7 cellular contexts compared by ENCODE assay signal in the genomic region with DNA sequence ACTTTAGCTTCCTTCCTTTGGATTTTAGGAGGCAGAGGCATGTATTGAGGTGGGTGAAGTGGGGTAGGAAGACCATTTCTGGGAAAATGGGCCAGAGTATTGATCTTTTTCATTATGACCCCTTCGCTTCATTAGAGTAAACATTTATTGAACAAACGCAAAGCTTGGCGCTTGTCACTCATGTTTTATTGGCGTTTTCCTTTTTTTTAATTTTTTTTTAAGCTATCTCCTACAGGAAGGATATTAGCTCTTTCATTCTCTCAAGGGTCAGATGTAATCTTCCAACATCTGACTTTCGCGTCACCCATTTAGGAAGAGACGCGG. TPM values are rescaled to one million over a fixed set of nuclear protein-coding genes. Genes with fewer than 3 reads are reported as not detected.
A peak's percentile ranks its signal among the peaks of the same experiment; 100 is the strongest.
DNase-seq lines count a peak whose midpoint lies in the region; ATAC-seq and TF ChIP-seq lines count a peak whose summit lies in the region.

No MANE protein-coding gene starts in this region.

- H3K27ac Mint-ChIP-seq in activated CD4-positive, alpha-beta memory T cell treated with anti-CD3 and anti-CD28 coated beads, Interleukin-2, amount 10 ng/mL, durations not matched to agents 7 days and 5 days = peak overlapping the region; percentile 98
- H3K27ac Mint-ChIP-seq in stimulated activated effector memory CD8-positive, alpha-beta T cell treated with anti-CD3 and anti-CD28 coated beads, Interleukin-12 subunit alpha, Interleukin-12 subunit beta, amount 100 ng/mL, for 72 hours = peak overlapping the region; percentile 94

- no peak overlapping the region for H3K9ac ChIP-seq in iPS-15b (ENCODE audit: low read depth, low read length)

- no peaks in the 10 kb centered on the region for H3K27me3 ChIP-seq in iPS-15b (ENCODE audit: control insufficient read depth, insufficient read depth, low read length)

- H3K4me1 Mint-ChIP-seq in activated CD4-positive, alpha-beta memory T cell treated with anti-CD3 and anti-CD28 coated beads, Interleukin-2, amount 10 ng/mL, durations not matched to agents 7 days and 5 days = peaks cover 74% of the 10 kb centered on the region
- H3K4me1 Mint-ChIP-seq in stimulated activated effector memory CD8-positive, alpha-beta T cell treated with anti-CD3 and anti-CD28 coated beads, Interleukin-12 subunit alpha, Interleukin-12 subunit beta, amount 100 ng/mL, for 72 hours = peaks cover 64% of the 10 kb centered on the region

- POLR2A ChIA-PET in HEK293T (lab: Yijun Ruan, JAX) = interaction anchor here (0.6 to 1.7 kb wide), 7 partner anchors 12 to 96 kb away, joined by 3 to 5 read pairs (median 4); no protein-coding TSS in a partner anchor
- POLR2A ChIA-PET in activated CD4-positive, alpha-beta memory T cell treated with anti-CD3 and anti-CD28 coated beads, Interleukin-2, amount 10 ng/mL, durations not matched to agents 7 days and 5 days (lab: Charles Lee) = interaction anchor here (0.5 to 7.3 kb wide), 31 partner anchors 8 to 1053 kb away, joined by 3 to 210 read pairs (median 4); a partner anchor contains a TSS

- H3K27me3 Mint-ChIP-seq in activated CD4-positive, alpha-beta memory T cell treated with anti-CD3 and anti-CD28 coated beads, Interleukin-2, amount 10 ng/mL, durations not matched to agents 7 days and 5 days = no peaks in the 10 kb centered on the region

- no peaks in the 10 kb centered on the region for H3K9me3 ChIP-seq in iPS-15b (ENCODE audit: control insufficient read depth, insufficient read depth, low read length)

- H3K36me3 Mint-ChIP-seq in activated CD4-positive, alpha-beta memory T cell treated with anti-CD3 and anti-CD28 coated beads, Interleukin-2, amount 10 ng/mL, durations not matched to agents 7 days and 5 days (ENCODE audit: low read depth) = peaks cover 52% of the 10 kb centered on the region
- peaks cover 56% of the 10 kb centered on the region for H3K36me3 Mint-ChIP-seq in stimulated activated effector memory CD8-positive, alpha-beta T cell treated with anti-CD3 and anti-CD28 coated beads, Interleukin-12 subunit alpha, Interleukin-12 subunit beta, amount 100 ng/mL, for 72 hours

- no peaks in the 10 kb centered on the region for H3K9me3 Mint-ChIP-seq in activated CD4-positive, alpha-beta memory T cell treated with anti-CD3 and anti-CD28 coated beads, Interleukin-2, amount 10 ng/mL, durations not matched to agents 7 days and 5 days
- no peaks in the 10 kb centered on the region for H3K9me3 Mint-ChIP-seq in stimulated activated effector memory CD8-positive, alpha-beta T cell treated with anti-CD3 and anti-CD28 coated beads, Interleukin-12 subunit alpha, Interleukin-12 subunit beta, amount 100 ng/mL, for 72 hours

- peak overlapping the region; percentile 24 for H3K4me3 ChIP-seq in iPS-15b (ENCODE audit: low read depth, low read length)

- CTCF ChIA-PET in HEK293T (lab: Yijun Ruan, JAX) = interaction anchor here (1.0 kb wide), 1 partner anchor 96 kb away, joined by 3 read pairs; no protein-coding TSS in a partner anchor
- CTCF ChIA-PET in activated CD4-positive, alpha-beta memory T cell treated with anti-CD3 and anti-CD28 coated beads, Interleukin-2, amount 10 ng/mL, durations not matched to agents 7 days and 5 days (lab: Charles Lee) = interaction anchor here (0.6 to 3.4 kb wide), 7 partner anchors 12 to 615 kb away, joined by 3 to 47 read pairs (median 4); no protein-coding TSS in a partner anchor

- no peak for ATAC-seq in stimulated activated effector memory CD8-positive, alpha-beta T cell treated with anti-CD3 and anti-CD28 coated beads, Interleukin-12 subunit alpha, Interleukin-12 subunit beta, amount 100 ng/mL, for 72 hours

- no peaks in the 10 kb centered on the region for H3K36me3 ChIP-seq in iPS-15b (ENCODE audit: control insufficient read depth, insufficient read depth, low read length)

- H3K4me1 ChIP-seq in iPS-15b (ENCODE audit: control insufficient read depth, insufficient read depth, low read length) = peaks cover 17% of the 10 kb centered on the region

- no peak for DNase-seq in HEK293T (ENCODE audit: extremely low spot score)
- no peak for DNase-seq in activated CD4-positive, alpha-beta memory T cell treated with anti-CD3 and anti-CD28 coated beads, Interleukin-2, amount 10 ng/mL, durations not matched to agents 7 days and 5 days
- DNase-seq in stimulated activated effector memory CD8-positive, alpha-beta T cell treated with anti-CD3 and anti-CD28 coated beads, Interleukin-12 subunit alpha, Interleukin-12 subunit beta, amount 100 ng/mL, for 72 hours (ENCODE audit: low spot score in 2 of 2) = no peak
- no peak for DNase-seq in NCI-H1694 (lab: John Stamatoyannopoulos, UW)
- no peak for DNase-seq in NCI-H82 (lab: John Stamatoyannopoulos, UW)
- DNase-seq in HuH-7 (ENCODE audit: low spot score) = no peak

- peak overlapping the region; percentile 93 for H3K4me3 Mint-ChIP-seq in activated CD4-positive, alpha-beta memory T cell treated with anti-CD3 and anti-CD28 coated beads, Interleukin-2, amount 10 ng/mL, durations not matched to agents 7 days and 5 days
- H3K4me3 Mint-ChIP-seq in stimulated activated effector memory CD8-positive, alpha-beta T cell treated with anti-CD3 and anti-CD28 coated beads, Interleukin-12 subunit alpha, Interleukin-12 subunit beta, amount 100 ng/mL, for 72 hours = peak overlapping the region; percentile 82

TF ChIP-seq in HEK293T, 16 proteins besides CTCF, POLR2A, EP300 and RAD21:
- TF ChIP-seq TARDBP (IDR thresholded peaks at IDR 0.05) (no peak), ZNF384 (IDR thresholded peaks at IDR 0.05) (no peak), SP1 (IDR thresholded peaks at IDR 0.05) (no peak), BHLHE40 (IDR thresholded peaks at IDR 0.05; ENCODE audit: borderline replicate concordance) (no peak), CTBP1 (IDR thresholded peaks at IDR 0.05; ENCODE audit: borderline replicate concordance) (no peak)
- TF ChIP-seq, protein P1, sequence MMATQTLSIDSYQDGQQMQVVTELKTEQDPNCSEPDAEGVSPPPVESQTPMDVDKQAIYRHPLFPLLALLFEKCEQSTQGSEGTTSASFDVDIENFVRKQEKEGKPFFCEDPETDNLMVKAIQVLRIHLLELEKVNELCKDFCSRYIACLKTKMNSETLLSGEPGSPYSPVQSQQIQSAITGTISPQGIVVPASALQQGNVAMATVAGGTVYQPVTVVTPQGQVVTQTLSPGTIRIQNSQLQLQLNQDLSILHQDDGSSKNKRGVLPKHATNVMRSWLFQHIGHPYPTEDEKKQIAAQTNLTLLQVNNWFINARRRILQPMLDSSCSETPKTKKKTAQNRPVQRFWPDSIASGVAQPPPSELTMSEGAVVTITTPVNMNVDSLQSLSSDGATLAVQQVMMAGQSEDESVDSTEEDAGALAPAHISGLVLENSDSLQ (IDR thresholded peaks at IDR 0.05) = peak; percentile 76
TF ChIP-seq in HEK293T: peak in this region for 1.

RNA-seq across cellular contexts. Expression of a gene that starts 0.3 kb away (rescaled TPM):
- 100 to 1,000 TPM; 603 to 618 TPM for total RNA-seq in activated CD4-positive, alpha-beta memory T cell treated with anti-CD3 and anti-CD28 coated beads, Interleukin-2, amount 10 ng/mL, durations not matched to agents 7 days and 5 days
